8 cellular contexts compared by ENCODE assay signal in the genomic region with DNA sequence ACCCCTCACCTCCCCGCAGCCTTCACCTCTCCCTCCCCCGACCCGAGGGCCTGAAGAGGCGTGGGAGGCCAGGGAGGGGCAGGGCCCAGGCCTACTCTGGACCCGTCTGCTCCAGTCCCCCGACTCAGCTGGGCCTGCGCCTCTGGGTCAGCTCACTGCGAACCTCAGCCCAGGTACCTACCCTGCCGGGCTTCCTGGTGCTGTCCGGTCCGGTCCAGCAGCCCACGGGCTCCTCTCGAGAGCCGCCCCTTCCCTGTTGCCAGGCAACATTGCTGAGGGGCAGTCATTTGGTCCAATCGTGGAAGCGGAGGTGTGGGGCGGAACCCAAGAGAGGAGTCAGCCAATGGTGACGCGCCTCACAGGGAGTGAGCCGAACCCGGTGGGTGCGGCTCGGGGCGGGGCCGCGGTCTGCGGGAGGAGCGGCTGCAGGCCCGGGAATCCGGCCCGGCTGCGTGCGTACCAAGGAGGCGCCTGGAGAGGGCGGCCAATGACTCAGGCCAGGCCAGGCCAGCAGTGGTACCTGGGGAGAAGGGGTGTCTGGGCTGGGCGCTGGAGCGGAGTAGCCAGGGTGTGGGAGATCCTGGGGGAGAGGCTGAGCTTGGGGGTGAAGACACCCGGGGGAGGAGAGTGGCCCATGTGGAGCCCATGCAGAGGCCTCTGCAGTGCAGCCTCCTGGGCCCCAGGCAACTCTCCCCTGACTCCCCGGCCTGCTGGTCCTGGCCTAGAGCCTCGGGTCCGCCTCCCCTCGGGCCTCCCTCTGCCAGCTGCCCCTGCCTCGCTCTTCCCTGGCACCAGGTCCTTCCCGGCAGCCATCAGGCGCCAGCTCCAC. TPM values are rescaled to one million over a fixed set of nuclear protein-coding genes. Genes with fewer than 3 reads are reported as not detected.
DNase-seq lines count a peak whose midpoint lies in the region; ATAC-seq and TF ChIP-seq lines count a peak whose summit lies in the region.

A gene with protein sequence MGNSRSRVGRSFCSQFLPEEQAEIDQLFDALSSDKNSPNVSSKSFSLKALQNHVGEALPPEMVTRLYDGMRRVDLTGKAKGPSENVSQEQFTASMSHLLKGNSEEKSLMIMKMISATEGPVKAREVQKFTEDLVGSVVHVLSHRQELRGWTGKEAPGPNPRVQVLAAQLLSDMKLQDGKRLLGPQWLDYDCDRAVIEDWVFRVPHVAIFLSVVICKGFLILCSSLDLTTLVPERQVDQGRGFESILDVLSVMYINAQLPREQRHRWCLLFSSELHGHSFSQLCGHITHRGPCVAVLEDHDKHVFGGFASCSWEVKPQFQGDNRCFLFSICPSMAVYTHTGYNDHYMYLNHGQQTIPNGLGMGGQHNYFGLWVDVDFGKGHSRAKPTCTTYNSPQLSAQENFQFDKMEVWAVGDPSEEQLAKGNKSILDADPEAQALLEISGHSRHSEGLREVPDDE (minus strand): TSS at position 240 of the 829 bp plus-strand sequence. CDS start 6,573 bp downstream, outside the sequence.

- peaks cover 7% of the 10 kb centered on the region for H3K36me3 Mint-ChIP-seq in nephron progenitor cell (ENCODE audit: low read depth)

- no peaks in the 10 kb centered on the region for H3K9me3 ChIP-seq in HUES48 (ENCODE audit: control insufficient read depth, insufficient read depth, low read length)

- peak within 1 kb of the TSS; percentile 36 for H3K27ac Mint-ChIP-seq in nephron progenitor cell
- H3K27ac Mint-ChIP-seq in stimulated activated naive CD8-positive, alpha-beta T cell treated with anti-CD3 and anti-CD28 coated beads, Interleukin-15, amount 100 ng/mL, for 72 hours: peak within 1 kb of the TSS; percentile 92 to 97

- no peaks in the 10 kb centered on the region for H3K27me3 ChIP-seq in HUES48 (ENCODE audit: control insufficient read depth, insufficient read depth, low read length)

- H3K4me3 Mint-ChIP-seq in nephron progenitor cell: peak within 1 kb of the TSS; percentile 85
- peak within 1 kb of the TSS; percentile 95 to 96 for H3K4me3 Mint-ChIP-seq in stimulated activated naive CD8-positive, alpha-beta T cell treated with anti-CD3 and anti-CD28 coated beads, Interleukin-15, amount 100 ng/mL, for 72 hours

- DNase-seq in DMS 273 (lab: John Stamatoyannopoulos, UW; ENCODE audit: unreplicated experiment): peak; percentile 99
- DNase-seq in SHP77 (lab: John Stamatoyannopoulos, UW): peak; percentile 97 to 98
- peak; percentile 99 for DNase-seq in activated effector memory CD4-positive, alpha-beta T cell treated with anti-CD3 and anti-CD28 coated beads, Interleukin-2, amount 50 U/mL, for 16 hours
- DNase-seq in fibroblast of the aortic adventitia (ENCODE audit: low read depth): peak; percentile 98
- peak; percentile 99 for DNase-seq in nephron progenitor cell
- peak; percentile 98 for DNase-seq in stimulated activated naive CD8-positive, alpha-beta T cell treated with anti-CD3 and anti-CD28 coated beads, Interleukin-15, amount 100 ng/mL, for 72 hours

- peaks cover 6% of the 10 kb centered on the region for H3K27me3 Mint-ChIP-seq in nephron progenitor cell (ENCODE audit: low read depth, poor library complexity)
- no peaks in the 10 kb centered on the region for H3K27me3 Mint-ChIP-seq in stimulated activated naive CD8-positive, alpha-beta T cell treated with anti-CD3 and anti-CD28 coated beads, Interleukin-15, amount 100 ng/mL, for 72 hours

- peak; percentile 93 for ATAC-seq in GM21390 (IDR thresholded peaks at IDR 0.05; ENCODE audit: unreplicated experiment)
- peak; percentile 97 for ATAC-seq in stimulated activated naive CD8-positive, alpha-beta T cell treated with anti-CD3 and anti-CD28 coated beads, Interleukin-15, amount 100 ng/mL, for 72 hours

- peaks cover 6% of the 10 kb centered on the region; the same call in 1 of the 2 replicates for H3K36me3 ChIP-seq in HUES48 (ENCODE audit: control insufficient read depth, insufficient read depth, low read length)

- peak within 1 kb of the TSS; percentile 62 for H3K9ac ChIP-seq in HUES48 (ENCODE audit: low read depth, low read length)

- no peak for TF ChIP-seq CTCF in fibroblast of the aortic adventitia (IDR thresholded peaks at IDR 0.05; ENCODE audit: insufficient read depth, low read length)
- TF ChIP-seq CTCF in nephron progenitor cell (IDR thresholded peaks at IDR 0.05): no peak

- peaks cover 73% of the 10 kb centered on the region for H3K4me1 Mint-ChIP-seq in nephron progenitor cell
- peaks cover 62% of the 10 kb centered on the region for H3K4me1 Mint-ChIP-seq in stimulated activated naive CD8-positive, alpha-beta T cell treated with anti-CD3 and anti-CD28 coated beads, Interleukin-15, amount 100 ng/mL, for 72 hours

- H3K4me3 ChIP-seq in HUES48 (ENCODE audit: low read depth, low read length): peak within 1 kb of the TSS; percentile 95
- peak within 1 kb of the TSS; percentile 99 for H3K4me3 ChIP-seq in fibroblast of the aortic adventitia (ENCODE audit: low read depth, low read length)

- no peaks in the 10 kb centered on the region for H3K9me3 Mint-ChIP-seq in nephron progenitor cell
- no peaks in the 10 kb centered on the region for H3K9me3 Mint-ChIP-seq in stimulated activated naive CD8-positive, alpha-beta T cell treated with anti-CD3 and anti-CD28 coated beads, Interleukin-15, amount 100 ng/mL, for 72 hours

- peak within 1 kb of the TSS; percentile 60 for H3K27ac ChIP-seq in HUES48 (ENCODE audit: low read depth, low read length)

- peaks cover 9% of the 10 kb centered on the region; the same call in 1 of the 2 replicates for H3K4me1 ChIP-seq in HUES48 (ENCODE audit: control insufficient read depth, insufficient read depth, low read length)

RNA-seq across cellular contexts. Expression of the gene that starts here (rescaled TPM):
- total RNA-seq in fibroblast of the aortic adventitia (ENCODE audit: low replicate concordance): 12.4 and 19.1 TPM in 2 replicates

Comparison
In these comparisons a context has a peak if more than half of its experiments do, and no peak if none do; other contexts are left out.
1. Peak in every context shown above with its lines: DNase-seq, ATAC-seq, H3K4me3 ChIP-seq and H3K27ac ChIP-seq.